In the genomic region with DNA sequence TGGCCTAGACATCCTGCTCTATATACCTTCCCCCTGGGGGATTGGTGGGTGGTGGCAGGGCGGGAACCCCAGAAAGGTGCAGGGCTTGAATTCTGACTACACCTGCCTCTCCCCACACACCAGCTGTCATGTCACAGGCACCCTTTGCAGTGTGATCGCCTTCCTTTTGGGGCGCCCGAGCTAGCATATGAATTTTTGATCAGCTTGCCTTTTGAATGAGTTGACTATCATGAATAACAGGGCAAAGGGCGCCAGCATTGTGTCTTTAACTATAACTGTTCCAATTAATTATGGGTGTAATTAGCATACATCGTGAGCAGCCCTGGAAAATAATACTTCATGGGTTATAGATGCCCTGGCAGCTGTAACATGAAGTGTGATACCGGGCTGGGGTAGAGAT, we compare ENCODE assay signal across 21 cellular contexts.
"Had no signal": no experiment of that assay in that cellular context is flagged by ENCODE, and none has a peak within 500 bp of the region (broad histone marks: within the 10 kb centered on the region; RNA-seq: fewer than 3 reads in every experiment).

No MANE protein-coding gene starts in this region.

- H3K9me3 Mint-ChIP-seq: activated CD4-positive, alpha-beta memory T cell treated with anti-CD3 and anti-CD28 coated beads, Interleukin-2, amount 10 ng/mL, durations not matched to agents 7 days and 5 days; activated CD4-positive, alpha-beta T cell treated with anti-CD3 and anti-CD28 coated beads, Interleukin-2, amount 10 ng/mL, durations not matched to agents 7 days and 5 days; activated naive CD4-positive, alpha-beta T cell treated with anti-CD3 and anti-CD28 coated beads, Interleukin-2, amount 50 U/mL, for 72 hours; activated T-cell treated with anti-CD3 and anti-CD28 coated beads, Interleukin-2, amount 50 U/mL, for 72 hours; dendritic cell treated with granulocyte-macrophage colony-stimulating factor and Interleukin-4, amounts not matched to agents 40 ng/mL and 50 ng/mL, for 4 days; natural killer cell treated with Interleukin-12 subunit alpha and Interleukin-12 subunit beta and Interleukin-15 and Interleukin-18, amount 100 ng/mL, for 72 hours; stimulated activated naive CD8-positive, alpha-beta T cell treated with anti-CD3 and anti-CD28 coated beads, Interleukin-15, Interleukin-2, amounts not matched to agents 100 ng/mL and 50 ng/mL, for 24 hours; WTC11 had no signal

- H3K4me1 Mint-ChIP-seq: activated CD4-positive, alpha-beta memory T cell treated with anti-CD3 and anti-CD28 coated beads, Interleukin-2, amount 10 ng/mL, durations not matched to agents 7 days and 5 days; activated CD4-positive, alpha-beta T cell treated with anti-CD3 and anti-CD28 coated beads, Interleukin-2, amount 10 ng/mL, durations not matched to agents 7 days and 5 days; activated CD8-positive, alpha-beta memory T cell treated with anti-CD3 and anti-CD28 coated beads, Interleukin-2, amount 10 ng/mL, durations not matched to agents 7 days and 5 days had no signal

- H3K36me3 Mint-ChIP-seq: activated CD8-positive, alpha-beta memory T cell treated with anti-CD3 and anti-CD28 coated beads, Interleukin-2, amount 10 ng/mL, durations not matched to agents 7 days and 5 days; activated naive CD4-positive, alpha-beta T cell treated with anti-CD3 and anti-CD28 coated beads, Interleukin-2, amount 50 U/mL, for 72 hours; natural killer cell treated with Interleukin-12 subunit alpha and Interleukin-12 subunit beta and Interleukin-15 and Interleukin-18, amount 100 ng/mL, for 72 hours; WTC11 had no signal

- H3K27ac Mint-ChIP-seq: activated CD4-positive, alpha-beta memory T cell treated with anti-CD3 and anti-CD28 coated beads, Interleukin-2, amount 10 ng/mL, durations not matched to agents 7 days and 5 days; activated CD4-positive, alpha-beta T cell treated with anti-CD3 and anti-CD28 coated beads, Interleukin-2, amount 10 ng/mL, durations not matched to agents 7 days and 5 days; activated CD8-positive, alpha-beta memory T cell treated with anti-CD3 and anti-CD28 coated beads, Interleukin-2, amount 10 ng/mL, durations not matched to agents 7 days and 5 days; activated T-cell treated with anti-CD3 and anti-CD28 coated beads, Interleukin-2, amount 50 U/mL, for 72 hours; dendritic cell treated with granulocyte-macrophage colony-stimulating factor and Interleukin-4, amounts not matched to agents 40 ng/mL and 50 ng/mL, for 4 days; natural killer cell treated with Interleukin-12 subunit alpha and Interleukin-12 subunit beta and Interleukin-15 and Interleukin-18, amount 100 ng/mL, for 72 hours; stimulated activated naive CD8-positive, alpha-beta T cell treated with anti-CD3 and anti-CD28 coated beads, Interleukin-15, Interleukin-2, amounts not matched to agents 100 ng/mL and 50 ng/mL, for 24 hours; WTC11 had no signal

- H3K27me3 Mint-ChIP-seq: activated CD4-positive, alpha-beta memory T cell treated with anti-CD3 and anti-CD28 coated beads, Interleukin-2, amount 10 ng/mL, durations not matched to agents 7 days and 5 days; activated CD4-positive, alpha-beta T cell treated with anti-CD3 and anti-CD28 coated beads, Interleukin-2, amount 10 ng/mL, durations not matched to agents 7 days and 5 days; activated CD8-positive, alpha-beta memory T cell treated with anti-CD3 and anti-CD28 coated beads, Interleukin-2, amount 10 ng/mL, durations not matched to agents 7 days and 5 days; natural killer cell treated with Interleukin-12 subunit alpha and Interleukin-12 subunit beta and Interleukin-15 and Interleukin-18, amount 100 ng/mL, for 72 hours; stimulated activated naive CD8-positive, alpha-beta T cell treated with anti-CD3 and anti-CD28 coated beads, Interleukin-15, Interleukin-2, amounts not matched to agents 100 ng/mL and 50 ng/mL, for 24 hours had no signal

- H3K4me3 Mint-ChIP-seq: activated CD4-positive, alpha-beta memory T cell treated with anti-CD3 and anti-CD28 coated beads, Interleukin-2, amount 10 ng/mL, durations not matched to agents 7 days and 5 days; activated CD4-positive, alpha-beta T cell treated with anti-CD3 and anti-CD28 coated beads, Interleukin-2, amount 10 ng/mL, durations not matched to agents 7 days and 5 days; activated CD8-positive, alpha-beta memory T cell treated with anti-CD3 and anti-CD28 coated beads, Interleukin-2, amount 10 ng/mL, durations not matched to agents 7 days and 5 days; activated T-cell treated with anti-CD3 and anti-CD28 coated beads, Interleukin-2, amount 50 U/mL, for 72 hours; dendritic cell treated with granulocyte-macrophage colony-stimulating factor and Interleukin-4, amounts not matched to agents 40 ng/mL and 50 ng/mL, for 4 days; natural killer cell treated with Interleukin-12 subunit alpha and Interleukin-12 subunit beta and Interleukin-15 and Interleukin-18, amount 100 ng/mL, for 72 hours; stimulated activated naive CD8-positive, alpha-beta T cell treated with anti-CD3 and anti-CD28 coated beads, Interleukin-15, Interleukin-2, amounts not matched to agents 100 ng/mL and 50 ng/mL, for 24 hours; WTC11 had no signal

- DNase-seq: activated CD4-positive, alpha-beta memory T cell treated with anti-CD3 and anti-CD28 coated beads, Interleukin-2, amount 10 ng/mL, durations not matched to agents 7 days and 5 days; activated CD4-positive, alpha-beta T cell treated with anti-CD3 and anti-CD28 coated beads for 1 hour; activated CD4-positive, alpha-beta T cell treated with anti-CD3 and anti-CD28 coated beads, Interleukin-2, amount 10 ng/mL, durations not matched to agents 7 days and 5 days; activated CD8-positive, alpha-beta memory T cell treated with anti-CD3 and anti-CD28 coated beads, Interleukin-2, amount 10 ng/mL, durations not matched to agents 7 days and 5 days; activated naive CD4-positive, alpha-beta T cell; activated T-cell treated with anti-CD3 and anti-CD28 coated beads, Interleukin-2, amount 50 U/mL, for 72 hours; central memory CD4-positive, alpha-beta T cell; effector CD4-positive, alpha-beta T cell; esophagus squamous epithelium; foreskin melanocyte; kidney glomerular epithelial cell; mucosa of descending colon; right cardiac atrium; stimulated activated CD4-positive, alpha-beta T cell treated with anti-CD3 and anti-CD28 coated beads, Interleukin-2, amount 100 ng/mL, for 48 hours; trophoblast cell had no signal

- ATAC-seq: activated CD8-positive, alpha-beta memory T cell treated with anti-CD3 and anti-CD28 coated beads, Interleukin-2, amount 10 ng/mL, durations not matched to agents 7 days and 5 days; activated naive CD4-positive, alpha-beta T cell treated with anti-CD3 and anti-CD28 coated beads, Interleukin-2, amount 50 U/mL, for 72 hours; left lobe of liver; mucosa of descending colon; natural killer cell treated with Interleukin-12 subunit alpha and Interleukin-12 subunit beta and Interleukin-15 and Interleukin-18, amount 100 ng/mL, for 72 hours; right cardiac atrium; WTC11 had no signal
